2 cellular contexts compared by ENCODE assay signal in genomic region chr7:20430664-20431063, GRCh38.
TF ChIP-seq lines count a peak whose summit lies in the region.

No MANE protein-coding gene starts in this region.

TF ChIP-seq in HCT116, 20 proteins besides CTCF, POLR2A, EP300 and RAD21 (continued from another document):
- TF ChIP-seq, protein P1, sequence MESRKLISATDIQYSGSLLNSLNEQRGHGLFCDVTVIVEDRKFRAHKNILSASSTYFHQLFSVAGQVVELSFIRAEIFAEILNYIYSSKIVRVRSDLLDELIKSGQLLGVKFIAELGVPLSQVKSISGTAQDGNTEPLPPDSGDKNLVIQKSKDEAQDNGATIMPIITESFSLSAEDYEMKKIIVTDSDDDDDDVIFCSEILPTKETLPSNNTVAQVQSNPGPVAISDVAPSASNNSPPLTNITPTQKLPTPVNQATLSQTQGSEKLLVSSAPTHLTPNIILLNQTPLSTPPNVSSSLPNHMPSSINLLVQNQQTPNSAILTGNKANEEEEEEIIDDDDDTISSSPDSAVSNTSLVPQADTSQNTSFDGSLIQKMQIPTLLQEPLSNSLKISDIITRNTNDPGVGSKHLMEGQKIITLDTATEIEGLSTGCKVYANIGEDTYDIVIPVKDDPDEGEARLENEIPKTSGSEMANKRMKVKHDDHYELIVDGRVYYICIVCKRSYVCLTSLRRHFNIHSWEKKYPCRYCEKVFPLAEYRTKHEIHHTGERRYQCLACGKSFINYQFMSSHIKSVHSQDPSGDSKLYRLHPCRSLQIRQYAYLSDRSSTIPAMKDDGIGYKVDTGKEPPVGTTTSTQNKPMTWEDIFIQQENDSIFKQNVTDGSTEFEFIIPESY (IDR thresholded peaks at IDR 0.05; ENCODE audit: extremely low read depth, insufficient replicate concordance, low read length) = no peak
- TF ChIP-seq FOSL1 (IDR thresholded peaks at IDR 0.05; ENCODE audit: low read depth) (no peak), EZH2 (IDR thresholded peaks at IDR 0.05) (no peak), ATF3 (IDR thresholded peaks at IDR 0.05) (no peak), POLR2AphosphoS5 (IDR thresholded peaks at IDR 0.05; ENCODE audit: low read depth, low read length) (no peak), EGR1 (IDR thresholded peaks at IDR 0.05; ENCODE audit: low read depth) (no peak), CBX3 (IDR thresholded peaks at IDR 0.05; ENCODE audit: low read depth) (no peak), SP1 (IDR thresholded peaks at IDR 0.05; ENCODE audit: low read depth) (no peak), SIN3A (IDR thresholded peaks at IDR 0.05; ENCODE audit: low read depth) (no peak)

TF ChIP-seq in SK-N-SH treated with all-trans-retinoic acid at 6 μM for 48 hours, 23 proteins besides CTCF, POLR2A, EP300 and RAD21 (continued from another document):
- TF ChIP-seq, protein P2, sequence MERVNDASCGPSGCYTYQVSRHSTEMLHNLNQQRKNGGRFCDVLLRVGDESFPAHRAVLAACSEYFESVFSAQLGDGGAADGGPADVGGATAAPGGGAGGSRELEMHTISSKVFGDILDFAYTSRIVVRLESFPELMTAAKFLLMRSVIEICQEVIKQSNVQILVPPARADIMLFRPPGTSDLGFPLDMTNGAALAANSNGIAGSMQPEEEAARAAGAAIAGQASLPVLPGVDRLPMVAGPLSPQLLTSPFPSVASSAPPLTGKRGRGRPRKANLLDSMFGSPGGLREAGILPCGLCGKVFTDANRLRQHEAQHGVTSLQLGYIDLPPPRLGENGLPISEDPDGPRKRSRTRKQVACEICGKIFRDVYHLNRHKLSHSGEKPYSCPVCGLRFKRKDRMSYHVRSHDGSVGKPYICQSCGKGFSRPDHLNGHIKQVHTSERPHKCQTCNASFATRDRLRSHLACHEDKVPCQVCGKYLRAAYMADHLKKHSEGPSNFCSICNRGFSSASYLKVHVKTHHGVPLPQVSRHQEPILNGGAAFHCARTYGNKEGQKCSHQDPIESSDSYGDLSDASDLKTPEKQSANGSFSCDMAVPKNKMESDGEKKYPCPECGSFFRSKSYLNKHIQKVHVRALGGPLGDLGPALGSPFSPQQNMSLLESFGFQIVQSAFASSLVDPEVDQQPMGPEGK (CRISPR knock-in tag; IDR thresholded peaks at IDR 0.05; ENCODE audit: borderline replicate concordance) = 0 out of 2 replicates have a peak, but pooled peaks have one; percentile 74
- TF ChIP-seq GLIS3 (CRISPR knock-in tag; IDR thresholded peaks at IDR 0.05) (peak; percentile 90), ZC3H10 (CRISPR knock-in tag; IDR thresholded peaks at IDR 0.05) (no peak), BACH2 (CRISPR knock-in tag; IDR thresholded peaks at IDR 0.05; ENCODE audit: borderline replicate concordance) (no peak), ZNF8 (CRISPR knock-in tag; IDR thresholded peaks at IDR 0.05) (peak; percentile 82), ZFP3 (CRISPR knock-in tag; IDR thresholded peaks at IDR 0.05) (0 out of 2 replicates have a peak, but pooled peaks have one; percentile 60), ESRRG (CRISPR knock-in tag; IDR thresholded peaks at IDR 0.05) (peak; percentile 91), TOX (CRISPR knock-in tag; IDR thresholded peaks at IDR 0.05; ENCODE audit: borderline replicate concordance) (no peak)
- TF ChIP-seq, protein P3, sequence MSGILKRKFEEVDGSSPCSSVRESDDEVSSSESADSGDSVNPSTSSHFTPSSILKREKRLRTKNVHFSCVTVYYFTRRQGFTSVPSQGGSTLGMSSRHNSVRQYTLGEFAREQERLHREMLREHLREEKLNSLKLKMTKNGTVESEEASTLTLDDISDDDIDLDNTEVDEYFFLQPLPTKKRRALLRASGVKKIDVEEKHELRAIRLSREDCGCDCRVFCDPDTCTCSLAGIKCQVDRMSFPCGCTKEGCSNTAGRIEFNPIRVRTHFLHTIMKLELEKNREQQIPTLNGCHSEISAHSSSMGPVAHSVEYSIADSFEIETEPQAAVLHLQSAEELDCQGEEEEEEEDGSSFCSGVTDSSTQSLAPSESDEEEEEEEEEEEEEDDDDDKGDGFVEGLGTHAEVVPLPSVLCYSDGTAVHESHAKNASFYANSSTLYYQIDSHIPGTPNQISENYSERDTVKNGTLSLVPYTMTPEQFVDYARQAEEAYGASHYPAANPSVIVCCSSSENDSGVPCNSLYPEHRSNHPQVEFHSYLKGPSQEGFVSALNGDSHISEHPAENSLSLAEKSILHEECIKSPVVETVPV (CRISPR knock-in tag; IDR thresholded peaks at IDR 0.05) = peak; percentile 80; the same call in 1 of the 2 replicates
